Comparison of ENCODE assay signal across 8 cellular contexts in the genomic region with DNA sequence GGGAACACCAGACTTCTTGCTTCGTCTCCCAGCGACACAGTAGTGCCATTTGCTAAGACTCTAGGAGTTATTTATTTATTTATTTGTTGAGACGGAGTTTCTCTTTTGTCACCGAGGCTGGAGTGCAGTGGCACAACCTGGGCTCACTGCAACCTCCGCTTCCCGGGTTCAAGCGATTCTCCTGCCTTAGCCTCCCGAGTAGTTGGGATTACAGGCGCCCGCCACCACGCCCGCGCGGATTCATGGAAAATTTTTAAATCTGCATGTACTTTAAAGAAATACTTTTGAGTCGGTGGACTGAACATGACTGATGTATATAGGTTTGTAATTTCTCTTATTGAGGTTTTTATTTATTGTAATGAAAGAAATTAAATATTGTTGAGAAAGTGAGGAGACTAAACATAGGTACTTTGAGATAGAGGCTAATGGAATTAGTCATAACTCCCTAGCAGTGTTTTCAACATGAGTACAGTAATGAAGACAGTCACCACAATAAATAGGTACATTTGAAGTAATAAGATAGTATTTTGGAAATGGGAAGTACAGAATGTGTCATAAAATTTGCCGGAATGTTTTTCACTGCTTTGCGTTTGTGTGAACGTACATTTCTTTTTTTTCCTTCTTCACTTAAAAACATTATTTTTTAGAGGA. TPM values are rescaled to one million over a fixed set of nuclear protein-coding genes. Genes with fewer than 3 reads are reported as not detected.
DNase-seq lines count a peak whose midpoint lies in the region; ATAC-seq and TF ChIP-seq lines count a peak whose summit lies in the region.

No MANE protein-coding gene starts in this region.

- peaks cover 11% of the 10 kb centered on the region for H3K4me1 ChIP-seq in testis

- H3K9me3 Mint-ChIP-seq in activated CD4-positive, alpha-beta T cell treated with anti-CD3 and anti-CD28 coated beads, Interleukin-2, amount 10 ng/mL, durations not matched to agents 24 days and 14 days = no peaks in the 10 kb centered on the region
- H3K9me3 Mint-ChIP-seq in activated T-helper 17 cell treated with anti-CD3 and anti-CD28 coated beads, Interleukin-2, amount 50 U/mL, for 72 hours = no peaks in the 10 kb centered on the region
- no peaks in the 10 kb centered on the region for H3K9me3 Mint-ChIP-seq in immature natural killer cell

- H3K4me3 ChIP-seq in testis = peak overlapping the region; percentile 81 to 97

- H3K4me1 Mint-ChIP-seq in activated CD4-positive, alpha-beta T cell treated with anti-CD3 and anti-CD28 coated beads, Interleukin-2, amount 10 ng/mL, durations not matched to agents 24 days and 14 days = peaks cover 9% of the 10 kb centered on the region
- peaks cover 5% of the 10 kb centered on the region for H3K4me1 Mint-ChIP-seq in activated T-helper 17 cell treated with anti-CD3 and anti-CD28 coated beads, Interleukin-2, amount 50 U/mL, for 72 hours
- peaks cover 13 to 25% of the 10 kb centered on the region in 2 donors for H3K4me1 Mint-ChIP-seq in immature natural killer cell

- no peak for TF ChIP-seq POLR2A in testis (IDR thresholded peaks at IDR 0.05)

- H3K27ac Mint-ChIP-seq in activated CD4-positive, alpha-beta T cell treated with anti-CD3 and anti-CD28 coated beads, Interleukin-2, amount 10 ng/mL, durations not matched to agents 24 days and 14 days = peak overlapping the region; percentile 96
- H3K27ac Mint-ChIP-seq in activated T-helper 17 cell treated with anti-CD3 and anti-CD28 coated beads, Interleukin-2, amount 50 U/mL, for 72 hours = peak overlapping the region; percentile 89
- H3K27ac Mint-ChIP-seq in immature natural killer cell = peak overlapping the region in 4 of 6 donors; percentile 76 to 90 (median 82)

- no peak for TF ChIP-seq CTCF in testis (IDR thresholded peaks at IDR 0.05)

- no peaks in the 10 kb centered on the region for H3K36me3 Mint-ChIP-seq in activated CD4-positive, alpha-beta T cell treated with anti-CD3 and anti-CD28 coated beads, Interleukin-2, amount 10 ng/mL, durations not matched to agents 24 days and 14 days (ENCODE audit: low read depth)
- H3K36me3 Mint-ChIP-seq in activated T-helper 17 cell treated with anti-CD3 and anti-CD28 coated beads, Interleukin-2, amount 50 U/mL, for 72 hours (ENCODE audit: low read depth) = peaks cover 7% of the 10 kb centered on the region
- peaks cover 0 to 3% (median 0%) of the 10 kb centered on the region in 3 donors for H3K36me3 Mint-ChIP-seq in immature natural killer cell

- WGBS in testis, 2 donors = 34 to 42% methylated on average over 18 of the region's 18 CpGs

- intact Hi-C loops in activated CD4-positive, alpha-beta T cell treated with anti-CD3 and anti-CD28 coated beads, Interleukin-2, amount 10 ng/mL, durations not matched to agents 24 days and 14 days (cut with micrococcal nuclease) = loop anchor here (5.0 kb wide), 1 partner anchor 268 kb away; the partner anchor contains the start of gene LNPK
- intact Hi-C loops in testis (cut with DNase I; ENCODE audit: low total_unique reads) = no loop called here

- no peaks in the 10 kb centered on the region for H3K36me3 ChIP-seq in testis (ENCODE audit: low read depth, missing control alignments)

- H3K27ac ChIP-seq in testis = peak overlapping the region in 1 of 2 donors; percentile 93

- peak overlapping the region; percentile 93 for H3K4me3 Mint-ChIP-seq in activated CD4-positive, alpha-beta T cell treated with anti-CD3 and anti-CD28 coated beads, Interleukin-2, amount 10 ng/mL, durations not matched to agents 24 days and 14 days
- peak overlapping the region; percentile 96 for H3K4me3 Mint-ChIP-seq in activated T-helper 17 cell treated with anti-CD3 and anti-CD28 coated beads, Interleukin-2, amount 50 U/mL, for 72 hours
- H3K4me3 Mint-ChIP-seq in immature natural killer cell = peak overlapping the region; percentile 92 to 96 (median 95)

- H3K27me3 Mint-ChIP-seq in activated CD4-positive, alpha-beta T cell treated with anti-CD3 and anti-CD28 coated beads, Interleukin-2, amount 10 ng/mL, durations not matched to agents 24 days and 14 days = peaks cover 4% of the 10 kb centered on the region
- no peaks in the 10 kb centered on the region for H3K27me3 Mint-ChIP-seq in activated T-helper 17 cell treated with anti-CD3 and anti-CD28 coated beads, Interleukin-2, amount 50 U/mL, for 72 hours
- peaks cover 0 to 4% (median 0%) of the 10 kb centered on the region in 3 donors for H3K27me3 Mint-ChIP-seq in immature natural killer cell (ENCODE audit: low read depth in 3 of 3)

- ATAC-seq in activated T-helper 17 cell treated with anti-CD3 and anti-CD28 coated beads, Interleukin-2, amount 50 U/mL, for 72 hours (replicated peaks) = no peak
- no peak for ATAC-seq in left lobe of liver

- no peak for DNase-seq in activated CD4-positive, alpha-beta T cell treated with anti-CD3 and anti-CD28 coated beads, Interleukin-2, amount 10 ng/mL, durations not matched to agents 24 days and 14 days
- DNase-seq in activated CD4-positive, alpha-beta T cell treated with anti-CD3 and anti-CD28 coated beads for 4 hours = no peak
- DNase-seq in immature natural killer cell = no peak
- DNase-seq in testis = no peak
- DNase-seq in stimulated activated CD4-positive, alpha-beta T cell treated with anti-CD3 and anti-CD28 coated beads, Interleukin-2, amount 100 ng/mL, for 48 hours = no peak
- no peak for DNase-seq in amniotic stem cell (lab: John Stamatoyannopoulos, UW)
- no peak for DNase-seq in left lobe of liver (ENCODE audit: low spot score)

- no peaks in the 10 kb centered on the region for H3K9me3 ChIP-seq in testis

- H3K27me3 ChIP-seq in testis = no peaks in the 10 kb centered on the region

RNA-seq across cellular contexts. Expression of gene MTX2, which starts 1.0 kb away (rescaled TPM):
- total RNA-seq in activated CD4-positive, alpha-beta T cell treated with anti-CD3 and anti-CD28 coated beads, Interleukin-2, amount 10 ng/mL, durations not matched to agents 24 days and 14 days = 29.9 and 30.7 TPM in 2 replicates
- total RNA-seq in activated T-helper 17 cell treated with anti-CD3 and anti-CD28 coated beads, Interleukin-2, amount 50 U/mL, for 72 hours = 10 to 100 TPM; 21.4 to 22.0 TPM
- 10 to 100 TPM in 2 of 3 donors, 1 to 10 TPM in 1; 8.2 to 15.5 (median 13.8) TPM for polyA plus RNA-seq in immature natural killer cell
- total RNA-seq in testis = 10 to 100 TPM; 58.0 to 61.1 TPM
- polyA plus RNA-seq in testis (ENCODE audit: insufficient read depth, low read depth, low replicate concordance) = 155 TPM
- total RNA-seq in left lobe of liver = 7.6 TPM
